ENCODE assay signal across 9 cellular contexts in the genomic region with DNA sequence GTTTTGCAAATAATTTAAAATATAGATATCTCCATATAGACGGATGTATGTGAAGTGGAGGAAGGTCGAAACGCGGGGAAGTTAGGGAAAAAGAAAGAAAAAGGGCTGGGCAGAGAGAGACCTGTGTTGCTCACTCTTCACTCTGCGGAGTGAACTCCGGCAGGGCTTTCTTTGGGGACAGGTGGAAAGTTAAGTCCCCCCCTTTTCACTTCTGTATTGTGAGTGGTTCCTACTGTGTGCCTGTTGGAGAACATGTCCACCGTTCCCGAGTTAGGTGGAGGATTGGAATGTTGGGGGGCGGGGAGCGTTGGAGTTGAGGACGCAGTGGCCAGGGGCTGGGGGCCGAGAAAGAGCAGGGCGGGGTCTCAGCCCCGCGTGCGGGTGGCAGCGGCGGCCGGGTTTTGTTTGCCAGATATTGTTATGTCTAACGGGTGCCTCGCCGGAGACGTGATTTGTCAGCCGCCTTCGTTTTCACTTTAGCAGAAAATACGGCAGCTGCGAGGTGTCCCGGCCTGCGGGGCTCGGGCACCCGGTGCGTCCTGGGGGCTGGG.
DNase-seq lines count a peak whose midpoint lies in the region; ATAC-seq lines count a peak whose summit lies in the region.
"Had no signal": no experiment of that assay in that cellular context is flagged by ENCODE, and none has a peak within 500 bp of the region (broad histone marks: within the 10 kb centered on the region; RNA-seq: fewer than 3 reads in every experiment).

No MANE protein-coding gene starts in this region.

- peaks cover 59% of the 10 kb centered on the region for H3K27me3 Mint-ChIP-seq in activated T-helper 17 cell treated with anti-CD3 and anti-CD28 coated beads, Interleukin-2, amount 50 U/mL, for 72 hours
- H3K27me3 Mint-ChIP-seq in stimulated activated naive B cell treated with anti-CD40 and anti-IgM and Interleukin-4, amounts not matched to agents 10 μg/mL and 1 μg/mL and 100 μg/mL, for 72 hours: peaks cover 72 to 83% of the 10 kb centered on the region in 2 donors

- H2AFZ ChIP-seq in ACC112 (ENCODE audit: low read length, unreplicated experiment): peak overlapping the region; percentile 75

- peaks cover 17% of the 10 kb centered on the region for H3K4me1 Mint-ChIP-seq in activated T-helper 17 cell treated with anti-CD3 and anti-CD28 coated beads, Interleukin-2, amount 50 U/mL, for 72 hours
- peaks cover 24 to 47% of the 10 kb centered on the region in 2 donors for H3K4me1 Mint-ChIP-seq in stimulated activated naive B cell treated with anti-CD40 and anti-IgM and Interleukin-4, amounts not matched to agents 10 μg/mL and 1 μg/mL and 100 μg/mL, for 72 hours

- H3K27ac Mint-ChIP-seq in activated T-helper 17 cell treated with anti-CD3 and anti-CD28 coated beads, Interleukin-2, amount 50 U/mL, for 72 hours: no peak overlapping the region
- peak overlapping the region; percentile 92 for H3K27ac Mint-ChIP-seq in stimulated activated naive B cell treated with anti-CD40 and anti-IgM and Interleukin-4, amounts not matched to agents 10 μg/mL and 1 μg/mL and 100 μg/mL, for 72 hours

- peak overlapping the region; percentile 84 for H3K4me3 Mint-ChIP-seq in activated T-helper 17 cell treated with anti-CD3 and anti-CD28 coated beads, Interleukin-2, amount 50 U/mL, for 72 hours
- peak overlapping the region; percentile 90 to 93 for H3K4me3 Mint-ChIP-seq in stimulated activated naive B cell treated with anti-CD40 and anti-IgM and Interleukin-4, amounts not matched to agents 10 μg/mL and 1 μg/mL and 100 μg/mL, for 72 hours

- H3K27me3 ChIP-seq in ACC112 (ENCODE audit: insufficient read depth, low read length): peaks cover 84% of the 10 kb centered on the region

- H3K9me3 ChIP-seq in iPS-18c (ENCODE audit: control insufficient read depth, insufficient read depth, low read length): no peaks in the 10 kb centered on the region

- H3K4me3 ChIP-seq in ACC112 (ENCODE audit: low read depth, low read length) (peak overlapping the region; percentile 79), iPS-18c (ENCODE audit: insufficient read depth, low read depth, low read length) (peak overlapping the region; percentile 58)

- H3K36me3 ChIP-seq in ACC112 (ENCODE audit: insufficient read depth, low read length): no peaks in the 10 kb centered on the region

- H3K36me3 Mint-ChIP-seq in activated T-helper 17 cell treated with anti-CD3 and anti-CD28 coated beads, Interleukin-2, amount 50 U/mL, for 72 hours (ENCODE audit: low read depth): peaks cover 16% of the 10 kb centered on the region
- H3K36me3 Mint-ChIP-seq in stimulated activated naive B cell treated with anti-CD40 and anti-IgM and Interleukin-4, amounts not matched to agents 10 μg/mL and 1 μg/mL and 100 μg/mL, for 72 hours: peaks cover 6 to 13% of the 10 kb centered on the region in 2 donors

- DNase-seq in stimulated activated naive B cell treated with anti-CD40 and anti-IgM and Interleukin-4, amounts not matched to agents 10 μg/mL and 1 μg/mL and 100 μg/mL, for 72 hours: no peak
- no peak for DNase-seq in HuH-7 (ENCODE audit: low spot score)
- DNase-seq in occipital lobe (lab: John Stamatoyannopoulos, UW): no peak

- H3K4me1 ChIP-seq in ACC112 (ENCODE audit: control insufficient read depth, insufficient read depth, low read length, unreplicated experiment): no peaks in the 10 kb centered on the region

- H3K9me3 Mint-ChIP-seq in activated T-helper 17 cell treated with anti-CD3 and anti-CD28 coated beads, Interleukin-2, amount 50 U/mL, for 72 hours: no peaks in the 10 kb centered on the region
- no peaks in the 10 kb centered on the region for H3K9me3 Mint-ChIP-seq in stimulated activated naive B cell treated with anti-CD40 and anti-IgM and Interleukin-4, amounts not matched to agents 10 μg/mL and 1 μg/mL and 100 μg/mL, for 72 hours

- no peak overlapping the region for H3K27ac ChIP-seq in ACC112 (ENCODE audit: low read depth, low read length)
- H3K27ac ChIP-seq: epithelial cell of prostate had no signal

- H3K79me2 ChIP-seq in ACC112 (ENCODE audit: control insufficient read depth, insufficient read depth, low read length, unreplicated experiment): no peaks in the 10 kb centered on the region

- ATAC-seq in GM21529 (IDR thresholded peaks at IDR 0.05; ENCODE audit: unreplicated experiment) (peak; percentile 17), HG03565 (IDR thresholded peaks at IDR 0.05; ENCODE audit: unreplicated experiment) (no peak)
- no peak for ATAC-seq in activated T-helper 17 cell treated with anti-CD3 and anti-CD28 coated beads, Interleukin-2, amount 50 U/mL, for 72 hours (replicated peaks)
- ATAC-seq in stimulated activated naive B cell treated with anti-CD40 and anti-IgM and Interleukin-4, amounts not matched to agents 10 μg/mL and 1 μg/mL and 100 μg/mL, for 72 hours (replicated peaks): peak; percentile 19 to 20

Comparison
In these comparisons a context has a peak if more than half of its experiments do, and no peak if none do; other contexts are left out.
1. ATAC-seq: peak in GM21529 (single experiment) and stimulated activated naive B cell treated with anti-CD40 and anti-IgM and Interleukin-4, amounts not matched to agents 10 μg/mL and 1 μg/mL and 100 μg/mL, for 72 hours (2 of 2); none in activated T-helper 17 cell treated with anti-CD3 and anti-CD28 coated beads, Interleukin-2, amount 50 U/mL, for 72 hours (single experiment) and HG03565 (single experiment).